In the genomic region with DNA sequence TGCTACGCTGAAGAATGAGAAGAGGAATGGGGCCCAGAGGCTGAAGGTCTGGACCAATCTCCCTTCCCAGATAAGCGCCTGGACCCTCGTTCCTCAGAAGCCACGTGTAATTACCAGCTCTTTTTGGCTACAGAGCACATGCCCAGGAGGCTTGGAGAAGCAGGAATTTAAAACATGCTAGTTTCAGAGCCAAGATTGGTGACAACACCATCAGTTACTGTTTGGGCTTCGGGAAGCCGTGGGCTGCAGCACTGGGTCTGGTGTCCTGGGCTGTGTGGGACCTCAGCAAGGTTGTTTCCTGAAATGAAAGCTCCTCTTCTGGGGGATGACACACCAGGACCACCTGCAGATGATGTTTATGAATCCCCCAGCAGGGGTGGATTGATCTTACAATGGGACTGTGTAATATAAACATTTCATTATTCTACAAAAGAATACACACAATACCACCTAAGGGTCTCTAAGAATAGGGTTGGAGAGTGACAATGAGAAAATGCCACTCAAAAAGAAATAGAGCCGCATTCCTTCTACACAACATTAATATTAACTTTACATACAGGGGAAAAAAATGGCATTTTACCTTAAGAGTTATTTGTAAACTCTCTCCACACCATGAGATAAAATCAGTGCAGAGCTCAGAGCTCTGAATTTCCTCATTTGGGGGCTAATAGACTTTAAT, we compare ENCODE assay signal across 1 cellular context.
TF ChIP-seq lines count a peak whose summit lies in the region.

No MANE protein-coding gene starts in this region.

TF ChIP-seq in IMR-90, 13 proteins besides CTCF, POLR2A, EP300 and RAD21:
- TF ChIP-seq MAFK (IDR thresholded peaks at IDR 0.05; ENCODE audit: low read depth, low read length) = no peak
- no peak for TF ChIP-seq CEBPB (IDR thresholded peaks at IDR 0.05; ENCODE audit: low read depth, low read length)
- TF ChIP-seq ELK1 (IDR thresholded peaks at IDR 0.05; ENCODE audit: borderline replicate concordance, low read depth, low read length) = no peak
- TF ChIP-seq USF2 (IDR thresholded peaks at IDR 0.05; ENCODE audit: low read depth, low read length) = no peak
- no peak for TF ChIP-seq CHD1 (IDR thresholded peaks at IDR 0.05; ENCODE audit: low read depth, low read length)
